In the genomic region with DNA sequence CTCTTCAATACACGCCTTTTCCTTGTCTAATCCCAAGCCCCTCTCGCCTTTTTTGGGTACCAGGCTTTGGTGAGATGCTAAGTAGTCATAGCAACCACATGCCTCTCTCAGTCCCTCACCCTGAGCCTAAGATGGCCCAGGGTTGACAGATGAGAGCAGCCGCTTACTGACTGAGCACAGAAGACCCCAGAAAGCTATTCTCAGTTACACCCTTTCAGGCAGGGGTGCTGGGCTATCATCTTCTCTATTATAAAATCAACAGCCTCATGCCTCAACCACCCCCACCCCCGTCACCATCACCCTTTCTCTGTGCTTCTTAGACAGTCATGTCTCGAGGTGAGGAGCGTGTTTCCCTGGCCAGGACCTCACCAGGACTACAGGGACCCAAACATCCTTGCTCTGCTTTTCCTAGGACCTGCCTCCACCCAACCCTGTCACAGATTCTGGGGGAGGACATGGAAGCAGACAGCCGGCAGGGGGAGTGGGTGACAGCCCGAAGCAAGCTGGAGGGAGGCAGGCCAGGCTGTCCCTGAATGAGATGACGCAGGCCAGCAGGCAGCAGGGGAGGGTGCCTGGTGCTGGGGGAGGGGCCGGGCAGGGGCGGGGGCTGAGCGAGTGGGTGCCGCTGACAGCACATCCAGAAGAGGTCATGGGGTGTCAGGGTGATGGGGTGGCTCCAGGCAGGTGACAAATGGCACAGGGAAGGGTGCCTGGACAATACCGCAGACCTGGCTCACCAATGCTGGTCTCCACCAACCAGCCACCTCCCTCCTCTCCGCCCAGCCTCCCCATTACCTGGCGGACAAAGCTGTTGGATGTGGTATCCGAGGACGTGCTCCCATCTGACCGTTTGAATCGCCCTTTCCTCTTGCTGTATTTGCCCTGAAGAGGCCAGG, we compare ENCODE assay signal across 8 cellular contexts. TPM values are rescaled to one million over a fixed set of nuclear protein-coding genes. Genes with fewer than 3 reads are reported as not detected.
DNase-seq lines count a peak whose midpoint lies in the region; ATAC-seq and TF ChIP-seq lines count a peak whose summit lies in the region.

No MANE protein-coding gene starts in this region.

- no peaks in the 10 kb centered on the region for H3K27me3 Mint-ChIP-seq in progenitor cell of endocrine pancreas

- TF ChIP-seq CTCF in RWPE1 (conservative IDR thresholded peaks at IDR 0.05; ENCODE audit: low read depth) (no peak), progenitor cell of endocrine pancreas (IDR thresholded peaks at IDR 0.05; ENCODE audit: unreplicated experiment) (peak; percentile 29)

- no peaks in the 10 kb centered on the region for H3K4me1 Mint-ChIP-seq in progenitor cell of endocrine pancreas (ENCODE audit: low read depth)

- H3K9me3 Mint-ChIP-seq in progenitor cell of endocrine pancreas (ENCODE audit: low read depth): no peaks in the 10 kb centered on the region

- peaks cover 2% of the 10 kb centered on the region; the same call in 1 of the 2 replicates for H3K36me3 ChIP-seq in ES-I3 (ENCODE audit: insufficient read depth, low read length)

- H3K4me1 ChIP-seq in ES-I3 (ENCODE audit: insufficient read depth, low read length): peaks cover 14% of the 10 kb centered on the region

- no peak overlapping the region for H3K27ac Mint-ChIP-seq in progenitor cell of endocrine pancreas

- peak overlapping the region; percentile 88 for H3K27ac ChIP-seq in RWPE1

- H3K4me3 Mint-ChIP-seq in progenitor cell of endocrine pancreas (ENCODE audit: low read depth): no peak overlapping the region

- POLR2A ChIA-PET in RWPE1 (lab: Yijun Ruan, JAX; ENCODE audit: low non-redundant PET): no interaction called here

- CTCF ChIA-PET in RWPE1 (lab: Yijun Ruan, JAX): interaction anchor here (0.6 to 1.6 kb wide), 7 partner anchors 12 to 256 kb away, joined by 3 to 10 read pairs (median 4); no protein-coding TSS in a partner anchor

- peaks cover 4% of the 10 kb centered on the region for H3K36me3 Mint-ChIP-seq in progenitor cell of endocrine pancreas (ENCODE audit: insufficient read depth)

- H3K9ac ChIP-seq in ES-I3 (ENCODE audit: low read depth, low read length): peak overlapping the region; percentile 90

- DNase-seq in RWPE1 (ENCODE audit: low spot score) (no peak), globus pallidus (ENCODE audit: low spot score) (peak; percentile 66), progenitor cell of endocrine pancreas (ENCODE audit: low spot score, unreplicated experiment) (no peak), NCI-H1105 treated with DMSO at 0.1 percent for 48 hours (lab: John Stamatoyannopoulos, UW) (no peak), NCI-H774 (lab: John Stamatoyannopoulos, UW) (no peak), A172 (ENCODE audit: low spot score) (no peak)

- H3K9me3 ChIP-seq in ES-I3 (ENCODE audit: control insufficient read depth, insufficient read depth, low read length): no peaks in the 10 kb centered on the region

- ATAC-seq in GM21526 (IDR thresholded peaks at IDR 0.05; ENCODE audit: low FRiP score, unreplicated experiment): no peak

RNA-seq across cellular contexts. Expression of gene CACNB1, which starts 3.1 kb away (rescaled TPM):
- 11.3 and 13.8 TPM in 2 replicates for total RNA-seq in progenitor cell of endocrine pancreas
- total RNA-seq in A172 (2014; rRNA removed; shearing (Covaris generic)): 4.0 and 4.5 TPM in 2 replicates

RNA-seq across cellular contexts. Expression of gene RPL19, which starts 5.7 kb away (rescaled TPM):
- 1,229 and 1,297 TPM in 2 replicates for total RNA-seq in progenitor cell of endocrine pancreas
- total RNA-seq in A172 (2014; rRNA removed; shearing (Covaris generic)): 2,332 and 2,918 TPM in 2 replicates

RNA-seq across cellular contexts. Expression of gene ARL5C, which starts 28.4 kb away (rescaled TPM):
- not detected in 2 replicates for total RNA-seq in progenitor cell of endocrine pancreas
- not detected in 2 replicates for total RNA-seq in A172 (2014; rRNA removed; shearing (Covaris generic))

RNA-seq across cellular contexts. Expression of gene STAC2, which starts 31.4 kb away (rescaled TPM):
- total RNA-seq in progenitor cell of endocrine pancreas: not detected in 2 replicates
- total RNA-seq in A172 (2014; rRNA removed; shearing (Covaris generic)): 0.12 TPM in 1 of 2 replicates, not detected in the other

RNA-seq across cellular contexts. Expression of gene PLXDC1, which starts 42.9 kb away (rescaled TPM):
- total RNA-seq in progenitor cell of endocrine pancreas: 2.3 and 3.7 TPM in 2 replicates
- 0.64 and 2.1 TPM in 2 replicates for total RNA-seq in A172 (2014; rRNA removed; shearing (Covaris generic))
